8 cellular contexts compared by ENCODE assay signal in genomic region chr1:166839600-166840308, GRCh38.
A peak's percentile ranks its signal among the peaks of the same experiment; 100 is the strongest.
DNase-seq lines count a peak whose midpoint lies in the region; TF ChIP-seq lines count a peak whose summit lies in the region.

No MANE protein-coding gene starts in this region.

- DNase-seq in DMS 273 (lab: John Stamatoyannopoulos, UW; ENCODE audit: unreplicated experiment) = peak; percentile 81
- DNase-seq in DMS 273 treated with DMSO at 0.1 percent for 48 hours (lab: John Stamatoyannopoulos, UW) = no peak
- DNase-seq in HFF-Myc (ENCODE audit: extremely low read depth, low read depth) = no peak
- DNase-seq in NAMALWA (ENCODE audit: low spot score) = peak; percentile 67
- DNase-seq in WERI-Rb-1 = peak; percentile 47
- peak; percentile 29 to 32 for DNase-seq in cardiac fibroblast (ENCODE audit: low read depth in 2 of 2)
- peak; percentile 59 for DNase-seq in kidney tubule cell (ENCODE audit: low spot score)
- peak in 3 of 4 experiments; percentile 31 to 49 (median 32) for DNase-seq in stimulated activated CD4-positive, alpha-beta T cell treated with anti-CD3 and anti-CD28 coated beads, Interleukin-1b, Interleukin-23, amount 100 ng/mL, for 24 hours (ENCODE audit: low read depth in 4 of 4, low spot score in 1 of 4)

- no peaks in the 10 kb centered on the region for H3K9me3 ChIP-seq in WERI-Rb-1 (ENCODE audit: severe bottlenecking)

- H3K36me3 ChIP-seq in WERI-Rb-1 = peaks cover 17% of the 10 kb centered on the region

- no peaks in the 10 kb centered on the region for H3K27me3 ChIP-seq in WERI-Rb-1 (ENCODE audit: insufficient read depth, low read depth, severe bottlenecking)

- H3K4me3 ChIP-seq in HFF-Myc (replicated peaks; ENCODE audit: low read depth, low read length) = peak overlapping the region; percentile 68
- H3K4me3 ChIP-seq in WERI-Rb-1 (ENCODE audit: low read depth, low read length) = peak overlapping the region; percentile 58
- peak overlapping the region; percentile 66 to 68 for H3K4me3 ChIP-seq in cardiac fibroblast (replicated peaks in 1 of 2; ENCODE audit: low read depth in 2 of 2, low read length in 2 of 2)

- TF ChIP-seq CTCF in HFF-Myc (IDR thresholded peaks at IDR 0.05; ENCODE audit: low read depth, low read length, missing control alignments) (peak; percentile 17), WERI-Rb-1 (IDR thresholded peaks at IDR 0.05; ENCODE audit: low read depth, low read length) (0 out of 2 replicates have a peak, but pooled peaks have one; percentile 7), cardiac fibroblast (IDR thresholded peaks at IDR 0.05; ENCODE audit: low read depth, low read length) (peak; percentile 32)

- peak overlapping the region; percentile 56; the same call in 1 of the 2 replicates for H3K27ac ChIP-seq in WERI-Rb-1

Comparison
In these comparisons a context has a peak if more than half of its experiments do, and no peak if none do; other contexts are left out.
1. DNase-seq: peak in DMS 273 (single experiment), NAMALWA (single experiment), WERI-Rb-1 (single experiment), cardiac fibroblast (2 of 2), kidney tubule cell (single experiment) and stimulated activated CD4-positive, alpha-beta T cell treated with anti-CD3 and anti-CD28 coated beads, Interleukin-1b, Interleukin-23, amount 100 ng/mL, for 24 hours (3 of 4); none in DMS 273 treated with DMSO at 0.1 percent for 48 hours (single experiment) and HFF-Myc (single experiment).
2. Peak in every context shown above with its lines, with median percentiles within 50 percentile points of each other: H3K4me3 ChIP-seq and CTCF ChIP-seq.